1 cellular context compared by ENCODE assay signal in the genomic region with DNA sequence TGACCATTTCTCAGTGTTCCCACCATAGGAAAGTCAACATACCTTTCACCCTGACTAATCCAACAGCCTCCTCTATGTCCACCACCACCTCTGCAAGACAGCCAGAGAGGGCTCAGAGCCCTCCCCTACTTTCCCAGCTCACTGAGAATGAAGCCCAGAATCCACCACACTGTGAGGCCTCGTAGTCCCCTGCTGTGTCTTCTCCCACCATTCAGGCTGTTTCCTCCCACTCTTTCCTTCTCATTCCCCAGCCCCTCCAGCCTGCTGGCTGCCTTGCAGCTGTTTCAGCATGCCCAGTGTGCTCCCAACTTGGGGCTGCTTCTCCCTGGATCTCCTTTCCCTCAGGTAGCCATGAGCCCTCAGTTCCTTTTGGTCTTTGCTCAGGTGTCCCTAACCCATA.
TF ChIP-seq lines count a peak whose summit lies in the region.

No MANE protein-coding gene starts in this region.

TF ChIP-seq in GM12878, 131 proteins besides CTCF, POLR2A, EP300 and RAD21:
- TF ChIP-seq SPI1 (IDR thresholded peaks at IDR 0.05; ENCODE audit: borderline replicate concordance, insufficient read depth, low read depth, low read length) (no peak), TARDBP (IDR thresholded peaks at IDR 0.05; ENCODE audit: borderline replicate concordance) (no peak), MYC (IDR thresholded peaks at IDR 0.05; ENCODE audit: insufficient read depth, insufficient read length, insufficient replicate concordance, low read length, severe bottlenecking) (no peak), WRNIP1 (IDR thresholded peaks at IDR 0.05; ENCODE audit: borderline replicate concordance, low read depth, low read length) (no peak), ZNF217 (IDR thresholded peaks at IDR 0.05) (no peak), PML (IDR thresholded peaks at IDR 0.05; ENCODE audit: low read length) (no peak), HCFC1 (IDR thresholded peaks at IDR 0.05; ENCODE audit: low read length) (no peak), NR2C2 (IDR thresholded peaks at IDR 0.05; ENCODE audit: borderline replicate concordance, control insufficient read depth, insufficient read length, low read depth) (no peak)
- TF ChIP-seq, protein P1, sequence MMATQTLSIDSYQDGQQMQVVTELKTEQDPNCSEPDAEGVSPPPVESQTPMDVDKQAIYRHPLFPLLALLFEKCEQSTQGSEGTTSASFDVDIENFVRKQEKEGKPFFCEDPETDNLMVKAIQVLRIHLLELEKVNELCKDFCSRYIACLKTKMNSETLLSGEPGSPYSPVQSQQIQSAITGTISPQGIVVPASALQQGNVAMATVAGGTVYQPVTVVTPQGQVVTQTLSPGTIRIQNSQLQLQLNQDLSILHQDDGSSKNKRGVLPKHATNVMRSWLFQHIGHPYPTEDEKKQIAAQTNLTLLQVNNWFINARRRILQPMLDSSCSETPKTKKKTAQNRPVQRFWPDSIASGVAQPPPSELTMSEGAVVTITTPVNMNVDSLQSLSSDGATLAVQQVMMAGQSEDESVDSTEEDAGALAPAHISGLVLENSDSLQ (IDR thresholded peaks at IDR 0.05) = no peak
- TF ChIP-seq, protein P2, sequence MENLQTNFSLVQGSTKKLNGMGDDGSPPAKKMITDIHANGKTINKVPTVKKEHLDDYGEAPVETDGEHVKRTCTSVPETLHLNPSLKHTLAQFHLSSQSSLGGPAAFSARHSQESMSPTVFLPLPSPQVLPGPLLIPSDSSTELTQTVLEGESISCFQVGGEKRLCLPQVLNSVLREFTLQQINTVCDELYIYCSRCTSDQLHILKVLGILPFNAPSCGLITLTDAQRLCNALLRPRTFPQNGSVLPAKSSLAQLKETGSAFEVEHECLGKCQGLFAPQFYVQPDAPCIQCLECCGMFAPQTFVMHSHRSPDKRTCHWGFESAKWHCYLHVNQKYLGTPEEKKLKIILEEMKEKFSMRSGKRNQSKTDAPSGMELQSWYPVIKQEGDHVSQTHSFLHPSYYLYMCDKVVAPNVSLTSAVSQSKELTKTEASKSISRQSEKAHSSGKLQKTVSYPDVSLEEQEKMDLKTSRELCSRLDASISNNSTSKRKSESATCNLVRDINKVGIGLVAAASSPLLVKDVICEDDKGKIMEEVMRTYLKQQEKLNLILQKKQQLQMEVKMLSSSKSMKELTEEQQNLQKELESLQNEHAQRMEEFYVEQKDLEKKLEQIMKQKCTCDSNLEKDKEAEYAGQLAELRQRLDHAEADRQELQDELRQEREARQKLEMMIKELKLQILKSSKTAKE (IDR thresholded peaks at IDR 0.05; ENCODE audit: low read depth, poor library complexity, severe bottlenecking) = no peak
- TF ChIP-seq, protein P3, sequence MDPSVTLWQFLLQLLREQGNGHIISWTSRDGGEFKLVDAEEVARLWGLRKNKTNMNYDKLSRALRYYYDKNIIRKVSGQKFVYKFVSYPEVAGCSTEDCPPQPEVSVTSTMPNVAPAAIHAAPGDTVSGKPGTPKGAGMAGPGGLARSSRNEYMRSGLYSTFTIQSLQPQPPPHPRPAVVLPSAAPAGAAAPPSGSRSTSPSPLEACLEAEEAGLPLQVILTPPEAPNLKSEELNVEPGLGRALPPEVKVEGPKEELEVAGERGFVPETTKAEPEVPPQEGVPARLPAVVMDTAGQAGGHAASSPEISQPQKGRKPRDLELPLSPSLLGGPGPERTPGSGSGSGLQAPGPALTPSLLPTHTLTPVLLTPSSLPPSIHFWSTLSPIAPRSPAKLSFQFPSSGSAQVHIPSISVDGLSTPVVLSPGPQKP (IDR thresholded peaks at IDR 0.05; ENCODE audit: low read depth, low read length) = no peak
- TF ChIP-seq, protein P4, sequence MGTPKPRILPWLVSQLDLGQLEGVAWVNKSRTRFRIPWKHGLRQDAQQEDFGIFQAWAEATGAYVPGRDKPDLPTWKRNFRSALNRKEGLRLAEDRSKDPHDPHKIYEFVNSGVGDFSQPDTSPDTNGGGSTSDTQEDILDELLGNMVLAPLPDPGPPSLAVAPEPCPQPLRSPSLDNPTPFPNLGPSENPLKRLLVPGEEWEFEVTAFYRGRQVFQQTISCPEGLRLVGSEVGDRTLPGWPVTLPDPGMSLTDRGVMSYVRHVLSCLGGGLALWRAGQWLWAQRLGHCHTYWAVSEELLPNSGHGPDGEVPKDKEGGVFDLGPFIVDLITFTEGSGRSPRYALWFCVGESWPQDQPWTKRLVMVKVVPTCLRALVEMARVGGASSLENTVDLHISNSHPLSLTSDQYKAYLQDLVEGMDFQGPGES (IDR thresholded peaks at IDR 0.05) = no peak
- TF ChIP-seq, protein P5, sequence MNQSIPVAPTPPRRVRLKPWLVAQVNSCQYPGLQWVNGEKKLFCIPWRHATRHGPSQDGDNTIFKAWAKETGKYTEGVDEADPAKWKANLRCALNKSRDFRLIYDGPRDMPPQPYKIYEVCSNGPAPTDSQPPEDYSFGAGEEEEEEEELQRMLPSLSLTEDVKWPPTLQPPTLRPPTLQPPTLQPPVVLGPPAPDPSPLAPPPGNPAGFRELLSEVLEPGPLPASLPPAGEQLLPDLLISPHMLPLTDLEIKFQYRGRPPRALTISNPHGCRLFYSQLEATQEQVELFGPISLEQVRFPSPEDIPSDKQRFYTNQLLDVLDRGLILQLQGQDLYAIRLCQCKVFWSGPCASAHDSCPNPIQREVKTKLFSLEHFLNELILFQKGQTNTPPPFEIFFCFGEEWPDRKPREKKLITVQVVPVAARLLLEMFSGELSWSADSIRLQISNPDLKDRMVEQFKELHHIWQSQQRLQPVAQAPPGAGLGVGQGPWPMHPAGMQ (IDR thresholded peaks at IDR 0.05; ENCODE audit: borderline replicate concordance) = no peak
- TF ChIP-seq, protein P6, sequence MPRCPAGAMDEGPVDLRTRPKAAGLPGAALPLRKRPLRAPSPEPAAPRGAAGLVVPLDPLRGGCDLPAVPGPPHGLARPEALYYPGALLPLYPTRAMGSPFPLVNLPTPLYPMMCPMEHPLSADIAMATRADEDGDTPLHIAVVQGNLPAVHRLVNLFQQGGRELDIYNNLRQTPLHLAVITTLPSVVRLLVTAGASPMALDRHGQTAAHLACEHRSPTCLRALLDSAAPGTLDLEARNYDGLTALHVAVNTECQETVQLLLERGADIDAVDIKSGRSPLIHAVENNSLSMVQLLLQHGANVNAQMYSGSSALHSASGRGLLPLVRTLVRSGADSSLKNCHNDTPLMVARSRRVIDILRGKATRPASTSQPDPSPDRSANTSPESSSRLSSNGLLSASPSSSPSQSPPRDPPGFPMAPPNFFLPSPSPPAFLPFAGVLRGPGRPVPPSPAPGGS (IDR thresholded peaks at IDR 0.05; ENCODE audit: borderline replicate concordance, insufficient read depth, low read depth, low read length, poor library complexity, severe bottlenecking) = no peak
- TF ChIP-seq, protein P7, sequence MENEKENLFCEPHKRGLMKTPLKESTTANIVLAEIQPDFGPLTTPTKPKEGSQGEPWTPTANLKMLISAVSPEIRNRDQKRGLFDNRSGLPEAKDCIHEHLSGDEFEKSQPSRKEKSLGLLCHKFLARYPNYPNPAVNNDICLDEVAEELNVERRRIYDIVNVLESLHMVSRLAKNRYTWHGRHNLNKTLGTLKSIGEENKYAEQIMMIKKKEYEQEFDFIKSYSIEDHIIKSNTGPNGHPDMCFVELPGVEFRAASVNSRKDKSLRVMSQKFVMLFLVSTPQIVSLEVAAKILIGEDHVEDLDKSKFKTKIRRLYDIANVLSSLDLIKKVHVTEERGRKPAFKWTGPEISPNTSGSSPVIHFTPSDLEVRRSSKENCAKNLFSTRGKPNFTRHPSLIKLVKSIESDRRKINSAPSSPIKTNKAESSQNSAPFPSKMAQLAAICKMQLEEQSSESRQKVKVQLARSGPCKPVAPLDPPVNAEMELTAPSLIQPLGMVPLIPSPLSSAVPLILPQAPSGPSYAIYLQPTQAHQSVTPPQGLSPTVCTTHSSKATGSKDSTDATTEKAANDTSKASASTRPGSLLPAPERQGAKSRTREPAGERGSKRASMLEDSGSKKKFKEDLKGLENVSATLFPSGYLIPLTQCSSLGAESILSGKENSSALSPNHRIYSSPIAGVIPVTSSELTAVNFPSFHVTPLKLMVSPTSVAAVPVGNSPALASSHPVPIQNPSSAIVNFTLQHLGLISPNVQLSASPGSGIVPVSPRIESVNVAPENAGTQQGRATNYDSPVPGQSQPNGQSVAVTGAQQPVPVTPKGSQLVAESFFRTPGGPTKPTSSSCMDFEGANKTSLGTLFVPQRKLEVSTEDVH (IDR thresholded peaks at IDR 0.05; ENCODE audit: low read depth, partially characterized antibody) = no peak
- TF ChIP-seq, protein P8, sequence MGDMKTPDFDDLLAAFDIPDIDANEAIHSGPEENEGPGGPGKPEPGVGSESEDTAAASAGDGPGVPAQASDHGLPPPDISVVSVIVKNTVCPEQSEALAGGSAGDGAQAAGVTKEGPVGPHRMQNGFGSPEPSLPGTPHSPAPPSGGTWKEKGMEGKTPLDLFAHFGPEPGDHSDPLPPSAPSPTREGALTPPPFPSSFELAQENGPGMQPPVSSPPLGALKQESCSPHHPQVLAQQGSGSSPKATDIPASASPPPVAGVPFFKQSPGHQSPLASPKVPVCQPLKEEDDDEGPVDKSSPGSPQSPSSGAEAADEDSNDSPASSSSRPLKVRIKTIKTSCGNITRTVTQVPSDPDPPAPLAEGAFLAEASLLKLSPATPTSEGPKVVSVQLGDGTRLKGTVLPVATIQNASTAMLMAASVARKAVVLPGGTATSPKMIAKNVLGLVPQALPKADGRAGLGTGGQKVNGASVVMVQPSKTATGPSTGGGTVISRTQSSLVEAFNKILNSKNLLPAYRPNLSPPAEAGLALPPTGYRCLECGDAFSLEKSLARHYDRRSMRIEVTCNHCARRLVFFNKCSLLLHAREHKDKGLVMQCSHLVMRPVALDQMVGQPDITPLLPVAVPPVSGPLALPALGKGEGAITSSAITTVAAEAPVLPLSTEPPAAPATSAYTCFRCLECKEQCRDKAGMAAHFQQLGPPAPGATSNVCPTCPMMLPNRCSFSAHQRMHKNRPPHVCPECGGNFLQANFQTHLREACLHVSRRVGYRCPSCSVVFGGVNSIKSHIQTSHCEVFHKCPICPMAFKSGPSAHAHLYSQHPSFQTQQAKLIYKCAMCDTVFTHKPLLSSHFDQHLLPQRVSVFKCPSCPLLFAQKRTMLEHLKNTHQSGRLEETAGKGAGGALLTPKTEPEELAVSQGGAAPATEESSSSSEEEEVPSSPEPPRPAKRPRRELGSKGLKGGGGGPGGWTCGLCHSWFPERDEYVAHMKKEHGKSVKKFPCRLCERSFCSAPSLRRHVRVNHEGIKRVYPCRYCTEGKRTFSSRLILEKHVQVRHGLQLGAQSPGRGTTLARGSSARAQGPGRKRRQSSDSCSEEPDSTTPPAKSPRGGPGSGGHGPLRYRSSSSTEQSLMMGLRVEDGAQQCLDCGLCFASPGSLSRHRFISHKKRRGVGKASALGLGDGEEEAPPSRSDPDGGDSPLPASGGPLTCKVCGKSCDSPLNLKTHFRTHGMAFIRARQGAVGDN (IDR thresholded peaks at IDR 0.05) = no peak
